In genomic region chr3:127967296-127967695, GRCh38 we compare ENCODE assay signal across 23 cellular contexts. TPM values are rescaled to one million over a fixed set of nuclear protein-coding genes. Genes with fewer than 3 reads are reported as not detected.
DNase-seq lines count a peak whose midpoint lies in the region; ATAC-seq, FAIRE-seq and TF ChIP-seq lines count a peak whose summit lies in the region.
"Had no signal": no experiment of that assay in that cellular context is flagged by ENCODE, and none has a peak within 500 bp of the region (broad histone marks: within the 10 kb centered on the region; RNA-seq: fewer than 3 reads in every experiment).

No MANE protein-coding gene starts in this region.

- H3K27me3 ChIP-seq in ovary = no peaks in the 10 kb centered on the region
- H3K27me3 ChIP-seq: BE2C had no signal

- TF ChIP-seq POLR2A in GM12892 (IDR thresholded peaks at IDR 0.05; ENCODE audit: low read depth, low read length) (no peak), ovary (IDR thresholded peaks at IDR 0.05) (no peak)

- DNase-seq in GM12892 (ENCODE audit: insufficient read length) (no peak), NCI-H226 (peak; percentile 63), astrocyte of the hippocampus (ENCODE audit: low read depth, low spot score) (peak; percentile 87), fibroblast of the aortic adventitia (ENCODE audit: low read depth) (peak; percentile 28), ovary (no peak), T-helper 2 cell (no peak)
- DNase-seq in stimulated activated naive CD8-positive, alpha-beta T cell treated with anti-CD3 and anti-CD28 coated beads, Interleukin-15, Interleukin-2, amounts not matched to agents 100 U/mL and 50 U/mL, for 24 hours = no peak
- DNase-seq: 8988T; BE2C; C1 segment of cervical spinal cord; CD4-positive, CD25-positive, alpha-beta regulatory T cell; CD8-positive, alpha-beta memory T cell; COR-L47; DMS 273 treated with DMSO at 0.1 percent for 48 hours; DMS53; DND-41; GOT3; H7 had no signal

- no peaks in the 10 kb centered on the region for H3K36me3 ChIP-seq in ovary
- H3K36me3 ChIP-seq: BE2C had no signal

- no peak for TF ChIP-seq EP300 in ovary (IDR thresholded peaks at IDR 0.05)

- H3K4me3 ChIP-seq in fibroblast of the aortic adventitia (ENCODE audit: low read depth, low read length) (no peak overlapping the region), ovary (no peak overlapping the region)

- peak; percentile 40 for FAIRE-seq in GM12892 (lab: Jason Lieb, UNC)
- FAIRE-seq: G401.6, GM12891, GM18507 had no signal

- 80 to 82% (median 81%) methylated on average over 1 of the region's 1 CpG for WGBS in ovary, 3 donors

- H3K9me3 ChIP-seq in ovary = no peaks in the 10 kb centered on the region
- H3K9me3 ChIP-seq: BE2C had no signal

- H3K4me1 ChIP-seq in ovary (ENCODE audit: insufficient read depth) = no peaks in the 10 kb centered on the region
- H3K4me1 ChIP-seq: BE2C had no signal

- no peak for ATAC-seq in stimulated activated naive CD8-positive, alpha-beta T cell treated with anti-CD3 and anti-CD28 coated beads, Interleukin-15, Interleukin-2, amounts not matched to agents 100 U/mL and 50 U/mL, for 24 hours
- no peak for ATAC-seq in HG03045 (IDR thresholded peaks at IDR 0.05; ENCODE audit: unreplicated experiment)

- intact Hi-C loops in ovary (cut with DNase I) = no loop called here

- no peak overlapping the region for H3K27ac ChIP-seq in ovary

- TF ChIP-seq CTCF in fibroblast of the aortic adventitia (IDR thresholded peaks at IDR 0.05; ENCODE audit: insufficient read depth, low read length) = no peak
- TF ChIP-seq CTCF in ovary (IDR thresholded peaks at IDR 0.05) = no peak

RNA-seq across cellular contexts. Expression of gene KBTBD12, which starts 52.3 kb away (rescaled TPM):
- polyA plus RNA-seq in GM12892 (2012; ENCODE audit: missing spikeins) = 0.32 TPM
- total RNA-seq in fibroblast of the aortic adventitia (ENCODE audit: low replicate concordance) (under 0.01 TPM in 1 of 2 replicates, not detected in the other), ovary (1 to 10 TPM in 1 of 7 donors, under 1 TPM in 4, not detected in 2; 0.20 to 1.1 (median 0.42) TPM)
- polyA plus RNA-seq in ovary = under 1 TPM; 0.12 to 0.87 TPM
- total RNA-seq: CD4-positive, CD25-positive, alpha-beta regulatory T cell; CD8-positive, alpha-beta memory T cell; H7; HT-29 had no signal
- polyA plus RNA-seq: CD4-positive, CD25-positive, alpha-beta regulatory T cell; CD8-positive, alpha-beta memory T cell had no signal

Comparison
In these comparisons a context has a peak if more than half of its experiments do, and no peak if none do; other contexts are left out.
1. DNase-seq: peak in NCI-H226 (single experiment), astrocyte of the hippocampus (single experiment) and fibroblast of the aortic adventitia (single experiment); none in GM12892 (single experiment), ovary (0 of 5), stimulated activated naive CD8-positive, alpha-beta T cell treated with anti-CD3 and anti-CD28 coated beads, Interleukin-15, Interleukin-2, amounts not matched to agents 100 U/mL and 50 U/mL, for 24 hours (single experiment) and T-helper 2 cell (0 of 5).